In genomic region chr7:105502173-105502572, GRCh38 we compare ENCODE assay signal across 19 cellular contexts.
"Had no signal": no experiment of that assay in that cellular context is flagged by ENCODE, and none has a peak within 500 bp of the region (broad histone marks: within the 10 kb centered on the region; RNA-seq: fewer than 3 reads in every experiment).

No MANE protein-coding gene starts in this region.

- H3K27ac ChIP-seq: colonic mucosa, esophagus squamous epithelium, neutrophil, parathyroid adenoma, stomach, thyroid gland had no signal

- H3K4me1 ChIP-seq: colonic mucosa, parathyroid adenoma, thyroid gland had no signal

- H3K36me3 ChIP-seq: colonic mucosa, neutrophil had no signal

- H3K9ac ChIP-seq: parathyroid adenoma had no signal

- H3K27me3 ChIP-seq: colonic mucosa, esophagus squamous epithelium, neutrophil, stomach, thyroid gland had no signal

- DNase-seq: colonic mucosa; effector memory CD4-positive, alpha-beta T cell; erythroblast; esophagus squamous epithelium; foreskin melanocyte; kidney; natural killer cell; stimulated activated CD4-positive, alpha-beta T cell treated with anti-CD3 and anti-CD28 coated beads, Interleukin-2, amount 100 ng/mL, for 24 hours; stimulated activated CD4-positive, alpha-beta T cell treated with anti-CD3 and anti-CD28 coated beads, Interleukin-4, amount 100 ng/mL, for 24 hours; stimulated activated naive CD4-positive, alpha-beta T cell treated with Interleukin-2 at 50 U/mL for 16 hours; stomach; thyroid gland had no signal

- H3K4me2 ChIP-seq: smooth muscle cell had no signal

- H3K4me3 ChIP-seq: colonic mucosa, esophagus squamous epithelium, lung, smooth muscle cell, stomach, thyroid gland had no signal

- H3K9me3 ChIP-seq: colonic mucosa, esophagus squamous epithelium, neutrophil, stomach, thyroid gland had no signal

- ATAC-seq: left lobe of liver; natural killer cell; sciatic nerve; stimulated activated effector memory CD8-positive, alpha-beta T cell treated with anti-CD3 and anti-CD28 coated beads, Interleukin-12 subunit alpha, Interleukin-12 subunit beta, amount 100 ng/mL, for 72 hours had no signal

- H2AFZ ChIP-seq: parathyroid adenoma had no signal
